Comparison of ENCODE assay signal across 12 cellular contexts in genomic region chr17:45128331-45128730, GRCh38. TPM values are rescaled to one million over a fixed set of nuclear protein-coding genes. Genes with fewer than 3 reads are reported as not detected.
A peak's percentile ranks its signal among the peaks of the same experiment; 100 is the strongest.
DNase-seq lines count a peak whose midpoint lies in the region; ATAC-seq, FAIRE-seq and TF ChIP-seq lines count a peak whose summit lies in the region.
"Had no signal": no experiment of that assay in that cellular context is flagged by ENCODE, and none has a peak within 500 bp of the region (broad histone marks: within the 10 kb centered on the region; RNA-seq: fewer than 3 reads in every experiment).

No MANE protein-coding gene starts in this region.

- H3K4me2 ChIP-seq in neuronal stem cell (ENCODE audit: insufficient read depth, low read length, poor library complexity, severe bottlenecking) = peak overlapping the region; percentile 23

- peaks cover 1% of the 10 kb centered on the region for H3K79me1 ChIP-seq in neuronal stem cell (ENCODE audit: low read depth, low read length)

- intact Hi-C loops in esophagus muscularis mucosa (cut with DNase I) = no loop called here

- no peak for TF ChIP-seq POLR2A in esophagus muscularis mucosa (IDR thresholded peaks at IDR 0.05; ENCODE audit: low read depth)

- H3K27ac Mint-ChIP-seq in type B pancreatic cell = peak overlapping the region; percentile 85
- H3K27ac Mint-ChIP-seq in stimulated activated naive CD8-positive, alpha-beta T cell treated with anti-CD3 and anti-CD28 coated beads, Interleukin-15, amount 100 ng/mL, for 72 hours = no peak overlapping the region
- H3K27ac Mint-ChIP-seq: CD8-positive, alpha-beta T cell had no signal

- peak overlapping the region; percentile 88 for H2BK12ac ChIP-seq in neuronal stem cell (ENCODE audit: low read length)

- H3K36me3 ChIP-seq in SJCRH30 (no peaks in the 10 kb centered on the region), esophagus muscularis mucosa (no peaks in the 10 kb centered on the region), neuronal stem cell (replicated peaks in 1 of 2; ENCODE audit: control insufficient read depth in 2 of 2, insufficient read depth in 2 of 2, low read length in 2 of 2) (no peaks in the 10 kb centered on the region), brain microvascular endothelial cell (replicated peaks) (no peaks in the 10 kb centered on the region)

- FAIRE-seq in frontal cortex (lab: Jason Lieb, UNC) = no peak

- H3K9ac ChIP-seq in neuronal stem cell (ENCODE audit: low read depth, low read length, poor library complexity) = peak overlapping the region; percentile 9

- peaks cover 23% of the 10 kb centered on the region for H3K4me1 Mint-ChIP-seq in type B pancreatic cell (ENCODE audit: unreplicated experiment)
- H3K4me1 Mint-ChIP-seq in stimulated activated naive CD8-positive, alpha-beta T cell treated with anti-CD3 and anti-CD28 coated beads, Interleukin-15, amount 100 ng/mL, for 72 hours = no peaks in the 10 kb centered on the region

- in situ Hi-C loops in brain microvascular endothelial cell (cut with HindIII; ENCODE audit: low pct_ligation_motif_present, low sequenced_read_pairs) = no loop called here

- peaks cover 36% of the 10 kb centered on the region for H3K4me1 ChIP-seq in SJCRH30
- H3K4me1 ChIP-seq in esophagus muscularis mucosa = peaks cover 69 to 87% (median 84%) of the 10 kb centered on the region in 4 donors
- H3K4me1 ChIP-seq in neuronal stem cell (ENCODE audit: control insufficient read depth in 2 of 2, insufficient read depth in 1 of 2, low read depth in 1 of 2, low read length in 2 of 2) = peaks cover 29 to 38% of the 10 kb centered on the region in 2 donors

- H3K18ac ChIP-seq in neuronal stem cell (ENCODE audit: low read length) = peak overlapping the region; percentile 92

- no peak for ATAC-seq in stimulated activated naive CD8-positive, alpha-beta T cell treated with anti-CD3 and anti-CD28 coated beads, Interleukin-15, amount 100 ng/mL, for 72 hours
- ATAC-seq: CD8-positive, alpha-beta T cell; naive thymus-derived CD8-positive, alpha-beta T cell had no signal

- no peak overlapping the region for H4K91ac ChIP-seq in neuronal stem cell (ENCODE audit: low read depth, low read length, poor library complexity)

- H2BK15ac ChIP-seq in neuronal stem cell (ENCODE audit: low read length) = peak overlapping the region; percentile 32

- H3K27ac ChIP-seq in SJCRH30 (peak overlapping the region; percentile 14; the same call in 1 of the 2 replicates), esophagus muscularis mucosa (replicated peaks in 1 of 4) (peak overlapping the region; percentile 85 to 99 (median 98)), neuronal stem cell (replicated peaks; ENCODE audit: low read length) (peak overlapping the region; percentile 62), brain microvascular endothelial cell (no peak overlapping the region)

- H3K27me3 Mint-ChIP-seq in type B pancreatic cell = no peaks in the 10 kb centered on the region
- H3K27me3 Mint-ChIP-seq in stimulated activated naive CD8-positive, alpha-beta T cell treated with anti-CD3 and anti-CD28 coated beads, Interleukin-15, amount 100 ng/mL, for 72 hours = peaks cover 17% of the 10 kb centered on the region

- peak overlapping the region; percentile 52 for H2BK120ac ChIP-seq in neuronal stem cell (ENCODE audit: low read depth, low read length)

- H3K14ac ChIP-seq in neuronal stem cell (ENCODE audit: low read length) = peak overlapping the region; percentile 47

- H4K8ac ChIP-seq in neuronal stem cell (ENCODE audit: low read depth, low read length) = peak overlapping the region; percentile 31

- 83% methylated on average over 4 of the region's 5 CpGs for WGBS in esophagus muscularis mucosa
- no CpG with 5 or more reads among the region's 5 CpGs for WGBS in neuronal stem cell (ENCODE audit: extremely low coverage in 2 of 2, insufficient read length in 2 of 2, insufficient replicate concordance in 1 of 2), 2 donors

- DNase-seq in SJCRH30 (no peak), esophagus muscularis mucosa (ENCODE audit: extremely low spot score) (no peak), neuronal stem cell (ENCODE audit: low spot score) (no peak), type B pancreatic cell (ENCODE audit: extremely low spot score, unreplicated experiment) (no peak), nucleus accumbens (lab: John Stamatoyannopoulos, UW) (no peak), brain microvascular endothelial cell (no peak), frontal cortex (ENCODE audit: low spot score in 2 of 2) (no peak)
- DNase-seq in stimulated activated naive CD8-positive, alpha-beta T cell treated with anti-CD3 and anti-CD28 coated beads, Interleukin-15, amount 100 ng/mL, for 72 hours = no peak
- DNase-seq: activated T-cell treated with anti-CD3 and anti-CD28 coated beads for 4 hours; CD8-positive, alpha-beta T cell; naive thymus-derived CD8-positive, alpha-beta T cell; NCI-H345 had no signal

- no peaks in the 10 kb centered on the region for H3K27me3 ChIP-seq in SJCRH30
- no peaks in the 10 kb centered on the region for H3K27me3 ChIP-seq in esophagus muscularis mucosa
- no peaks in the 10 kb centered on the region for H3K27me3 ChIP-seq in neuronal stem cell (ENCODE audit: control insufficient read depth in 3 of 3, insufficient read depth in 3 of 3, low read depth in 1 of 3, low read length in 3 of 3)
- H3K27me3 ChIP-seq in brain microvascular endothelial cell (replicated peaks) = no peaks in the 10 kb centered on the region

- no peaks in the 10 kb centered on the region for H3K36me3 Mint-ChIP-seq in type B pancreatic cell
- H3K36me3 Mint-ChIP-seq: naive thymus-derived CD8-positive, alpha-beta T cell had no signal

- H2AK5ac ChIP-seq in neuronal stem cell (ENCODE audit: low read depth, low read length) = peak overlapping the region; percentile 93

- no peak for TF ChIP-seq EP300 in esophagus muscularis mucosa (IDR thresholded peaks at IDR 0.05)

- H3K23ac ChIP-seq in neuronal stem cell (ENCODE audit: low read depth, low read length, poor library complexity) = peak overlapping the region; percentile 92

- H3K4me3 ChIP-seq in SJCRH30 (no peak overlapping the region), esophagus muscularis mucosa (peak overlapping the region; percentile 14 to 45 (median 26)), neuronal stem cell (ENCODE audit: low read length in 2 of 2) (peak overlapping the region in 1 of 2 donors; percentile 12), brain microvascular endothelial cell (ENCODE audit: low read depth, low read length) (no peak overlapping the region)

- peak overlapping the region; percentile 79 for H3K4ac ChIP-seq in neuronal stem cell (ENCODE audit: low read length)

- no peak overlapping the region for H2AFZ ChIP-seq in neuronal stem cell (ENCODE audit: low read length)

- H3K9me3 ChIP-seq in SJCRH30 (replicated peaks) (no peaks in the 10 kb centered on the region), esophagus muscularis mucosa (no peaks in the 10 kb centered on the region), neuronal stem cell (replicated peaks in 1 of 2; ENCODE audit: control insufficient read depth in 2 of 2, insufficient read depth in 1 of 2, low read depth in 1 of 2, low read length in 2 of 2) (no peaks in the 10 kb centered on the region)

- no peak overlapping the region for H3K4me3 Mint-ChIP-seq in type B pancreatic cell
- no peak overlapping the region for H3K4me3 Mint-ChIP-seq in stimulated activated naive CD8-positive, alpha-beta T cell treated with anti-CD3 and anti-CD28 coated beads, Interleukin-15, amount 100 ng/mL, for 72 hours
- H3K4me3 Mint-ChIP-seq: CD8-positive, alpha-beta T cell; naive thymus-derived CD8-positive, alpha-beta T cell had no signal

- peak overlapping the region; percentile 97 for H2BK5ac ChIP-seq in neuronal stem cell (ENCODE audit: low read length)

- TF ChIP-seq CTCF in esophagus muscularis mucosa (IDR thresholded peaks at IDR 0.05) (no peak), type B pancreatic cell (conservative IDR thresholded peaks at IDR 0.05) (no peak), brain microvascular endothelial cell (IDR thresholded peaks at IDR 0.05; ENCODE audit: low read depth, low read length, missing control alignments) (no peak)

- H3K9me3 Mint-ChIP-seq in type B pancreatic cell = no peaks in the 10 kb centered on the region
- no peaks in the 10 kb centered on the region for H3K9me3 Mint-ChIP-seq in stimulated activated naive CD8-positive, alpha-beta T cell treated with anti-CD3 and anti-CD28 coated beads, Interleukin-15, amount 100 ng/mL, for 72 hours
- H3K9me3 Mint-ChIP-seq: CD8-positive, alpha-beta T cell; naive thymus-derived CD8-positive, alpha-beta T cell had no signal

RNA-seq across cellular contexts. Expression of gene PLCD3, which starts 4.0 kb away (rescaled TPM):
- 5.8 and 8.2 TPM in 2 replicates for total RNA-seq in SJCRH30 (2014; rRNA removed; shearing (Covaris generic))
- total RNA-seq in esophagus muscularis mucosa (100 to 1,000 TPM in 2 of 4 donors, 10 to 100 TPM in 2; 49.4 to 154 (median 106) TPM), type B pancreatic cell (ENCODE audit: low replicate concordance) (45.8 and 56.1 TPM in 2 replicates), frontal cortex (0.82 TPM)
- polyA plus RNA-seq in neuronal stem cell (2013, experiment 1 of 2) = 19.5 TPM
- polyA plus RNA-seq in neuronal stem cell (2013, experiment 2 of 2) = 17.6 TPM

RNA-seq across cellular contexts. Expression of gene ACBD4, which starts 7.2 kb away (rescaled TPM):
- 0.33 and 0.61 TPM in 2 replicates for total RNA-seq in SJCRH30 (2014; rRNA removed; shearing (Covaris generic))
- total RNA-seq in esophagus muscularis mucosa (10 to 100 TPM; 20.9 to 34.8 (median 23.5) TPM), type B pancreatic cell (ENCODE audit: low replicate concordance) (9.8 and 11.5 TPM in 2 replicates), frontal cortex (2.4 TPM)
- polyA plus RNA-seq in neuronal stem cell (2013, experiment 1 of 2) = 7.8 TPM
- polyA plus RNA-seq in neuronal stem cell (2013, experiment 2 of 2) = 8.0 TPM

RNA-seq across cellular contexts. Expression of gene HEXIM1, which starts 19.9 kb away (rescaled TPM):
- 9.7 and 10.5 TPM in 2 replicates for total RNA-seq in SJCRH30 (2014; rRNA removed; shearing (Covaris generic))
- total RNA-seq in esophagus muscularis mucosa (10 to 100 TPM; 32.1 to 58.2 (median 45.3) TPM), type B pancreatic cell (ENCODE audit: low replicate concordance) (27.5 and 34.5 TPM in 2 replicates), frontal cortex (8.6 TPM)
- 21.6 TPM for polyA plus RNA-seq in neuronal stem cell (2013, experiment 1 of 2)
- polyA plus RNA-seq in neuronal stem cell (2013, experiment 2 of 2) = 22.5 TPM

RNA-seq across cellular contexts. Expression of gene HEXIM2, which starts 33.3 kb away (rescaled TPM):
- 6.2 and 6.3 TPM in 2 replicates for total RNA-seq in SJCRH30 (2014; rRNA removed; shearing (Covaris generic))
- total RNA-seq in esophagus muscularis mucosa = 1 to 10 TPM; 4.0 to 8.4 (median 7.0) TPM
- 3.9 TPM for polyA plus RNA-seq in neuronal stem cell (2013, experiment 1 of 2)
- polyA plus RNA-seq in neuronal stem cell (2013, experiment 2 of 2) = 3.7 TPM
- total RNA-seq in type B pancreatic cell (ENCODE audit: low replicate concordance) = 5.3 and 11.5 TPM in 2 replicates
- 8.2 TPM for total RNA-seq in frontal cortex

Comparison
In these comparisons a context has a peak if more than half of its experiments do, and no peak if none do; other contexts are left out.
1. H3K4me3 ChIP-seq: peak in esophagus muscularis mucosa (4 of 4); none in SJCRH30 (single experiment) and brain microvascular endothelial cell (single experiment).